Comparison of ENCODE assay signal across 3 cellular contexts in genomic region chr7:1356853-1357252, GRCh38.
TF ChIP-seq lines count a peak whose summit lies in the region.

No MANE protein-coding gene starts in this region.

TF ChIP-seq in A549, 52 proteins besides CTCF, POLR2A, EP300 and RAD21:
- 0 out of 2 replicates have a peak, but pooled peaks have one; percentile 24 for TF ChIP-seq HDAC2 (IDR thresholded peaks at IDR 0.05)

TF ChIP-seq in K562, 482 proteins besides CTCF, POLR2A, EP300 and RAD21:
- TF ChIP-seq ZKSCAN1 (IDR thresholded peaks at IDR 0.05; ENCODE audit: low read depth, low read length) (peak; percentile 97), CBFB (CRISPR knock-in tag; IDR thresholded peaks at IDR 0.05) (0 out of 2 replicates have a peak, but pooled peaks have one; percentile 35)

TF ChIP-seq in HepG2, 621 proteins besides CTCF, POLR2A, EP300 and RAD21:
- TF ChIP-seq EZH2 (conservative IDR thresholded peaks at IDR 0.05; ENCODE audit: low read depth, low read length) (peak; percentile 63; the same call in 1 of the 2 replicates), ZKSCAN1 (IDR thresholded peaks at IDR 0.05; ENCODE audit: low read length) (peak; percentile 95)
